In genomic region chr2:126496493-126496892, GRCh38 we compare ENCODE assay signal across 1 cellular context.
A peak's percentile ranks its signal among the peaks of the same experiment; 100 is the strongest.
TF ChIP-seq lines count a peak whose summit lies in the region.

No MANE protein-coding gene starts in this region.

TF ChIP-seq in GM12878, 131 proteins besides CTCF, POLR2A, EP300 and RAD21 (continued from another document and continues in another):
- TF ChIP-seq, protein P1, sequence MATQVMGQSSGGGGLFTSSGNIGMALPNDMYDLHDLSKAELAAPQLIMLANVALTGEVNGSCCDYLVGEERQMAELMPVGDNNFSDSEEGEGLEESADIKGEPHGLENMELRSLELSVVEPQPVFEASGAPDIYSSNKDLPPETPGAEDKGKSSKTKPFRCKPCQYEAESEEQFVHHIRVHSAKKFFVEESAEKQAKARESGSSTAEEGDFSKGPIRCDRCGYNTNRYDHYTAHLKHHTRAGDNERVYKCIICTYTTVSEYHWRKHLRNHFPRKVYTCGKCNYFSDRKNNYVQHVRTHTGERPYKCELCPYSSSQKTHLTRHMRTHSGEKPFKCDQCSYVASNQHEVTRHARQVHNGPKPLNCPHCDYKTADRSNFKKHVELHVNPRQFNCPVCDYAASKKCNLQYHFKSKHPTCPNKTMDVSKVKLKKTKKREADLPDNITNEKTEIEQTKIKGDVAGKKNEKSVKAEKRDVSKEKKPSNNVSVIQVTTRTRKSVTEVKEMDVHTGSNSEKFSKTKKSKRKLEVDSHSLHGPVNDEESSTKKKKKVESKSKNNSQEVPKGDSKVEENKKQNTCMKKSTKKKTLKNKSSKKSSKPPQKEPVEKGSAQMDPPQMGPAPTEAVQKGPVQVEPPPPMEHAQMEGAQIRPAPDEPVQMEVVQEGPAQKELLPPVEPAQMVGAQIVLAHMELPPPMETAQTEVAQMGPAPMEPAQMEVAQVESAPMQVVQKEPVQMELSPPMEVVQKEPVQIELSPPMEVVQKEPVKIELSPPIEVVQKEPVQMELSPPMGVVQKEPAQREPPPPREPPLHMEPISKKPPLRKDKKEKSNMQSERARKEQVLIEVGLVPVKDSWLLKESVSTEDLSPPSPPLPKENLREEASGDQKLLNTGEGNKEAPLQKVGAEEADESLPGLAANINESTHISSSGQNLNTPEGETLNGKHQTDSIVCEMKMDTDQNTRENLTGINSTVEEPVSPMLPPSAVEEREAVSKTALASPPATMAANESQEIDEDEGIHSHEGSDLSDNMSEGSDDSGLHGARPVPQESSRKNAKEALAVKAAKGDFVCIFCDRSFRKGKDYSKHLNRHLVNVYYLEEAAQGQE (IDR thresholded peaks at IDR 0.05; ENCODE audit: low read depth, low read length): no peak
- TF ChIP-seq TCF3 (IDR thresholded peaks at IDR 0.05; ENCODE audit: borderline replicate concordance, insufficient read depth, low read depth, low read length) (0 out of 2 replicates have a peak, but pooled peaks have one; percentile 41), STAT1 (conservative IDR thresholded peaks at IDR 0.05) (no peak), ZSCAN29 (IDR thresholded peaks at IDR 0.05) (no peak), GATAD2B (conservative IDR thresholded peaks at IDR 0.05; ENCODE audit: low read depth) (no peak), SP1 (IDR thresholded peaks at IDR 0.05; ENCODE audit: low read depth, low read length) (peak; percentile 34), ZNF24 (IDR thresholded peaks at IDR 0.05) (no peak), RCOR1 (conservative IDR thresholded peaks at IDR 0.05; ENCODE audit: low read depth, low read length) (no peak), TCF7 (IDR thresholded peaks at IDR 0.05; ENCODE audit: borderline replicate concordance) (no peak), TCF12 (IDR thresholded peaks at IDR 0.05; ENCODE audit: low read depth, low read length) (no peak), FOS (IDR thresholded peaks at IDR 0.05; ENCODE audit: borderline replicate concordance, extremely low read depth, insufficient read length) (no peak), RELA (IDR thresholded peaks at IDR 0.05; ENCODE audit: borderline replicate concordance, partially characterized antibody) (no peak), ZBTB4 (CRISPR knock-in tag; IDR thresholded peaks at IDR 0.05) (no peak), SMC3 (IDR thresholded peaks at IDR 0.05; ENCODE audit: borderline replicate concordance, low read length) (no peak), ATF3 (IDR thresholded peaks at IDR 0.05; ENCODE audit: borderline replicate concordance, extremely low read depth, low read depth, low read length) (no peak), SREBF2 (IDR thresholded peaks at IDR 0.05; ENCODE audit: low read length) (peak; percentile 57), SUZ12 (IDR thresholded peaks at IDR 0.05; ENCODE audit: unreplicated experiment) (no peak), POU2F2 (IDR thresholded peaks at IDR 0.05; ENCODE audit: borderline replicate concordance, low read depth, low read length) (peak; percentile 61; the same call in 1 of the 3 replicates), NR2F1 (conservative IDR thresholded peaks at IDR 0.05) (no peak), ZNF384 (IDR thresholded peaks at IDR 0.05; ENCODE audit: borderline replicate concordance, low read depth, low read length) (no peak), MEF2B (IDR thresholded peaks at IDR 0.05; ENCODE audit: partially characterized antibody, poor library complexity, severe bottlenecking) (no peak), CEBPZ (IDR thresholded peaks at IDR 0.05; ENCODE audit: low read depth, low read length) (no peak), BCL11A (IDR thresholded peaks at IDR 0.05; ENCODE audit: low read depth, low read length) (peak; percentile 59; the same call in 1 of the 2 replicates), MYB (IDR thresholded peaks at IDR 0.05; ENCODE audit: borderline replicate concordance, low read depth, low read length) (no peak), ZBTB11 (CRISPR knock-in tag; IDR thresholded peaks at IDR 0.05) (no peak), DPF2 (IDR thresholded peaks at IDR 0.05) (no peak), E2F4 (IDR thresholded peaks at IDR 0.05; ENCODE audit: low read depth, low read length) (no peak), RAD51 (IDR thresholded peaks at IDR 0.05) (no peak)
- TF ChIP-seq, protein P2, sequence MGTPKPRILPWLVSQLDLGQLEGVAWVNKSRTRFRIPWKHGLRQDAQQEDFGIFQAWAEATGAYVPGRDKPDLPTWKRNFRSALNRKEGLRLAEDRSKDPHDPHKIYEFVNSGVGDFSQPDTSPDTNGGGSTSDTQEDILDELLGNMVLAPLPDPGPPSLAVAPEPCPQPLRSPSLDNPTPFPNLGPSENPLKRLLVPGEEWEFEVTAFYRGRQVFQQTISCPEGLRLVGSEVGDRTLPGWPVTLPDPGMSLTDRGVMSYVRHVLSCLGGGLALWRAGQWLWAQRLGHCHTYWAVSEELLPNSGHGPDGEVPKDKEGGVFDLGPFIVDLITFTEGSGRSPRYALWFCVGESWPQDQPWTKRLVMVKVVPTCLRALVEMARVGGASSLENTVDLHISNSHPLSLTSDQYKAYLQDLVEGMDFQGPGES (IDR thresholded peaks at IDR 0.05): no peak
- TF ChIP-seq, protein P3, sequence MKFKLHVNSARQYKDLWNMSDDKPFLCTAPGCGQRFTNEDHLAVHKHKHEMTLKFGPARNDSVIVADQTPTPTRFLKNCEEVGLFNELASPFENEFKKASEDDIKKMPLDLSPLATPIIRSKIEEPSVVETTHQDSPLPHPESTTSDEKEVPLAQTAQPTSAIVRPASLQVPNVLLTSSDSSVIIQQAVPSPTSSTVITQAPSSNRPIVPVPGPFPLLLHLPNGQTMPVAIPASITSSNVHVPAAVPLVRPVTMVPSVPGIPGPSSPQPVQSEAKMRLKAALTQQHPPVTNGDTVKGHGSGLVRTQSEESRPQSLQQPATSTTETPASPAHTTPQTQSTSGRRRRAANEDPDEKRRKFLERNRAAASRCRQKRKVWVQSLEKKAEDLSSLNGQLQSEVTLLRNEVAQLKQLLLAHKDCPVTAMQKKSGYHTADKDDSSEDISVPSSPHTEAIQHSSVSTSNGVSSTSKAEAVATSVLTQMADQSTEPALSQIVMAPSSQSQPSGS (IDR thresholded peaks at IDR 0.05; ENCODE audit: low read length): peak; percentile 93
- TF ChIP-seq, protein P4, sequence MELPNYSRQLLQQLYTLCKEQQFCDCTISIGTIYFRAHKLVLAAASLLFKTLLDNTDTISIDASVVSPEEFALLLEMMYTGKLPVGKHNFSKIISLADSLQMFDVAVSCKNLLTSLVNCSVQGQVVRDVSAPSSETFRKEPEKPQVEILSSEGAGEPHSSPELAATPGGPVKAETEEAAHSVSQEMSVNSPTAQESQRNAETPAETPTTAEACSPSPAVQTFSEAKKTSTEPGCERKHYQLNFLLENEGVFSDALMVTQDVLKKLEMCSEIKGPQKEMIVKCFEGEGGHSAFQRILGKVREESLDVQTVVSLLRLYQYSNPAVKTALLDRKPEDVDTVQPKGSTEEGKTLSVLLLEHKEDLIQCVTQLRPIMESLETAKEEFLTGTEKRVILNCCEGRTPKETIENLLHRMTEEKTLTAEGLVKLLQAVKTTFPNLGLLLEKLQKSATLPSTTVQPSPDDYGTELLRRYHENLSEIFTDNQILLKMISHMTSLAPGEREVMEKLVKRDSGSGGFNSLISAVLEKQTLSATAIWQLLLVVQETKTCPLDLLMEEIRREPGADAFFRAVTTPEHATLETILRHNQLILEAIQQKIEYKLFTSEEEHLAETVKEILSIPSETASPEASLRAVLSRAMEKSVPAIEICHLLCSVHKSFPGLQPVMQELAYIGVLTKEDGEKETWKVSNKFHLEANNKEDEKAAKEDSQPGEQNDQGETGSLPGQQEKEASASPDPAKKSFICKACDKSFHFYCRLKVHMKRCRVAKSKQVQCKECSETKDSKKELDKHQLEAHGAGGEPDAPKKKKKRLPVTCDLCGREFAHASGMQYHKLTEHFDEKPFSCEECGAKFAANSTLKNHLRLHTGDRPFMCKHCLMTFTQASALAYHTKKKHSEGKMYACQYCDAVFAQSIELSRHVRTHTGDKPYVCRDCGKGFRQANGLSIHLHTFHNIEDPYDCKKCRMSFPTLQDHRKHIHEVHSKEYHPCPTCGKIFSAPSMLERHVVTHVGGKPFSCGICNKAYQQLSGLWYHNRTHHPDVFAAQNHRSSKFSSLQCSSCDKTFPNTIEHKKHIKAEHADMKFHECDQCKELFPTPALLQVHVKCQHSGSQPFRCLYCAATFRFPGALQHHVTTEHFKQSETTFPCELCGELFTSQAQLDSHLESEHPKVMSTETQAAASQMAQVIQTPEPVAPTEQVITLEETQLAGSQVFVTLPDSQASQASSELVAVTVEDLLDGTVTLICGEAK (IDR thresholded peaks at IDR 0.05; ENCODE audit: borderline replicate concordance): no peak
- TF ChIP-seq, protein P5, sequence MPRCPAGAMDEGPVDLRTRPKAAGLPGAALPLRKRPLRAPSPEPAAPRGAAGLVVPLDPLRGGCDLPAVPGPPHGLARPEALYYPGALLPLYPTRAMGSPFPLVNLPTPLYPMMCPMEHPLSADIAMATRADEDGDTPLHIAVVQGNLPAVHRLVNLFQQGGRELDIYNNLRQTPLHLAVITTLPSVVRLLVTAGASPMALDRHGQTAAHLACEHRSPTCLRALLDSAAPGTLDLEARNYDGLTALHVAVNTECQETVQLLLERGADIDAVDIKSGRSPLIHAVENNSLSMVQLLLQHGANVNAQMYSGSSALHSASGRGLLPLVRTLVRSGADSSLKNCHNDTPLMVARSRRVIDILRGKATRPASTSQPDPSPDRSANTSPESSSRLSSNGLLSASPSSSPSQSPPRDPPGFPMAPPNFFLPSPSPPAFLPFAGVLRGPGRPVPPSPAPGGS (IDR thresholded peaks at IDR 0.05; ENCODE audit: borderline replicate concordance, insufficient read depth, low read depth, low read length, poor library complexity, severe bottlenecking): peak; percentile 73
